Comparison of ENCODE assay signal across 8 cellular contexts in the genomic region with DNA sequence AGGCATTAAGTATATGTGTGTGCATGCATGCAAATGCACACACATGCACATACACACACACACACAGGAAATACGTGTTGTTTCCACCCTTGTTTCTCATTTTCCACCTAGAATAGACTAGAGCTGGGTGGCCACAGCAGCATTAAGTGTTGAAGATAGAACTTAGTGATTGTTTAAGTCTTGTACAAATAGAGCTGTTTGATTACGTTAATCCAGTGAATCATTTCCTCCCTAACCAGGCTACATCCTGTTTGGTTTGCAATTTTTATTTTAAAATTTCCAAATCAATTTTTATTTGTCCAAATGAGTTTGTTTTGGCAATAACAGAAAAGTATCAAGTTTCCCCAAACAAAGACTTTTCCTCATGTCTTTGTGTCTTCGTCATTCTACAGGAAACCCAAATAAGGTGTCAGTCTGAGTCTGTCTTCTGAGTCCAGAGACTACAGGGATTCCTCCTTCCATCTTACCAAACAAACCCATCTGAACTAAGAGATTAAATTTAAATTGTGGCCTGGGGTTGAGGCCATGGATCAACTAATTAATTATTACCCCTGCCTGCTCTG.
DNase-seq lines count a peak whose midpoint lies in the region; ATAC-seq and TF ChIP-seq lines count a peak whose summit lies in the region.

No MANE protein-coding gene starts in this region.

- ATAC-seq in SK-N-SH treated with all-trans-retinoic acid at 6 μM for 48 hours (peak; percentile 91), GM18498 (IDR thresholded peaks at IDR 0.05; ENCODE audit: unreplicated experiment) (no peak), GM21529 (IDR thresholded peaks at IDR 0.05; ENCODE audit: unreplicated experiment) (no peak)

- DNase-seq in GM04503 (ENCODE audit: low read depth) (peak; percentile 81), foreskin melanocyte (peak; percentile 35), RPMI8226 (no peak)
- DNase-seq in stimulated activated CD4-positive, alpha-beta T cell treated with anti-CD3 and anti-CD28 coated beads, Interleukin-12 subunit alpha, Interleukin-12 subunit beta, amount 100 ng/mL, for 4 hours = no peak

- TF ChIP-seq CTCF in 22Rv1 (IDR thresholded peaks at IDR 0.05) = no peak

- peak overlapping the region; percentile 66 for H3K27ac ChIP-seq in 22Rv1

TF ChIP-seq in SK-N-SH treated with all-trans-retinoic acid at 6 μM for 48 hours, 23 proteins besides CTCF, POLR2A, EP300 and RAD21:
- TF ChIP-seq ARNTL (CRISPR knock-in tag; IDR thresholded peaks at IDR 0.05; ENCODE audit: borderline replicate concordance, low read depth) = no peak
- TF ChIP-seq TOX (CRISPR knock-in tag; IDR thresholded peaks at IDR 0.05; ENCODE audit: borderline replicate concordance) = peak; percentile 67; the same call in 1 of the 2 replicates
- no peak for TF ChIP-seq SNAI2 (CRISPR knock-in tag; IDR thresholded peaks at IDR 0.05)
- TF ChIP-seq OSR1 (CRISPR knock-in tag; IDR thresholded peaks at IDR 0.05) = no peak
- no peak for TF ChIP-seq ZFP3 (CRISPR knock-in tag; IDR thresholded peaks at IDR 0.05)
- TF ChIP-seq, protein P1, sequence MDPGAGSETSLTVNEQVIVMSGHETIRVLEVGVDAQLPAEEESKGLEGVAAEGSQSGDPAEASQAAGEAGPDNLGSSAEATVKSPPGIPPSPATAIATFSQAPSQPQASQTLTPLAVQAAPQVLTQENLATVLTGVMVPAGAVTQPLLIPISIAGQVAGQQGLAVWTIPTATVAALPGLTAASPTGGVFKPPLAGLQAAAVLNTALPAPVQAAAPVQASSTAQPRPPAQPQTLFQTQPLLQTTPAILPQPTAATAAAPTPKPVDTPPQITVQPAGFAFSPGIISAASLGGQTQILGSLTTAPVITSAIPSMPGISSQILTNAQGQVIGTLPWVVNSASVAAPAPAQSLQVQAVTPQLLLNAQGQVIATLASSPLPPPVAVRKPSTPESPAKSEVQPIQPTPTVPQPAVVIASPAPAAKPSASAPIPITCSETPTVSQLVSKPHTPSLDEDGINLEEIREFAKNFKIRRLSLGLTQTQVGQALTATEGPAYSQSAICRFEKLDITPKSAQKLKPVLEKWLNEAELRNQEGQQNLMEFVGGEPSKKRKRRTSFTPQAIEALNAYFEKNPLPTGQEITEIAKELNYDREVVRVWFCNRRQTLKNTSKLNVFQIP (CRISPR knock-in tag; IDR thresholded peaks at IDR 0.05; ENCODE audit: borderline replicate concordance, low read depth) = no peak
- TF ChIP-seq, protein P2, sequence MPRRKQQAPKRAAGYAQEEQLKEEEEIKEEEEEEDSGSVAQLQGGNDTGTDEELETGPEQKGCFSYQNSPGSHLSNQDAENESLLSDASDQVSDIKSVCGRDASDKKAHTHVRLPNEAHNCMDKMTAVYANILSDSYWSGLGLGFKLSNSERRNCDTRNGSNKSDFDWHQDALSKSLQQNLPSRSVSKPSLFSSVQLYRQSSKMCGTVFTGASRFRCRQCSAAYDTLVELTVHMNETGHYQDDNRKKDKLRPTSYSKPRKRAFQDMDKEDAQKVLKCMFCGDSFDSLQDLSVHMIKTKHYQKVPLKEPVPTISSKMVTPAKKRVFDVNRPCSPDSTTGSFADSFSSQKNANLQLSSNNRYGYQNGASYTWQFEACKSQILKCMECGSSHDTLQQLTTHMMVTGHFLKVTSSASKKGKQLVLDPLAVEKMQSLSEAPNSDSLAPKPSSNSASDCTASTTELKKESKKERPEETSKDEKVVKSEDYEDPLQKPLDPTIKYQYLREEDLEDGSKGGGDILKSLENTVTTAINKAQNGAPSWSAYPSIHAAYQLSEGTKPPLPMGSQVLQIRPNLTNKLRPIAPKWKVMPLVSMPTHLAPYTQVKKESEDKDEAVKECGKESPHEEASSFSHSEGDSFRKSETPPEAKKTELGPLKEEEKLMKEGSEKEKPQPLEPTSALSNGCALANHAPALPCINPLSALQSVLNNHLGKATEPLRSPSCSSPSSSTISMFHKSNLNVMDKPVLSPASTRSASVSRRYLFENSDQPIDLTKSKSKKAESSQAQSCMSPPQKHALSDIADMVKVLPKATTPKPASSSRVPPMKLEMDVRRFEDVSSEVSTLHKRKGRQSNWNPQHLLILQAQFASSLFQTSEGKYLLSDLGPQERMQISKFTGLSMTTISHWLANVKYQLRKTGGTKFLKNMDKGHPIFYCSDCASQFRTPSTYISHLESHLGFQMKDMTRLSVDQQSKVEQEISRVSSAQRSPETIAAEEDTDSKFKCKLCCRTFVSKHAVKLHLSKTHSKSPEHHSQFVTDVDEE (CRISPR knock-in tag; IDR thresholded peaks at IDR 0.05) = no peak
- TF ChIP-seq, protein P3, sequence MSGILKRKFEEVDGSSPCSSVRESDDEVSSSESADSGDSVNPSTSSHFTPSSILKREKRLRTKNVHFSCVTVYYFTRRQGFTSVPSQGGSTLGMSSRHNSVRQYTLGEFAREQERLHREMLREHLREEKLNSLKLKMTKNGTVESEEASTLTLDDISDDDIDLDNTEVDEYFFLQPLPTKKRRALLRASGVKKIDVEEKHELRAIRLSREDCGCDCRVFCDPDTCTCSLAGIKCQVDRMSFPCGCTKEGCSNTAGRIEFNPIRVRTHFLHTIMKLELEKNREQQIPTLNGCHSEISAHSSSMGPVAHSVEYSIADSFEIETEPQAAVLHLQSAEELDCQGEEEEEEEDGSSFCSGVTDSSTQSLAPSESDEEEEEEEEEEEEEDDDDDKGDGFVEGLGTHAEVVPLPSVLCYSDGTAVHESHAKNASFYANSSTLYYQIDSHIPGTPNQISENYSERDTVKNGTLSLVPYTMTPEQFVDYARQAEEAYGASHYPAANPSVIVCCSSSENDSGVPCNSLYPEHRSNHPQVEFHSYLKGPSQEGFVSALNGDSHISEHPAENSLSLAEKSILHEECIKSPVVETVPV (CRISPR knock-in tag; IDR thresholded peaks at IDR 0.05) = no peak
- TF ChIP-seq ZC3H10 (CRISPR knock-in tag; IDR thresholded peaks at IDR 0.05) = 0 out of 2 replicates have a peak, but pooled peaks have one; percentile 56

Comparison
In these comparisons a context has a peak if more than half of its experiments do, and no peak if none do; other contexts are left out.
1. DNase-seq: peak in GM04503 (single experiment) and foreskin melanocyte (single experiment); none in RPMI8226 (single experiment) and stimulated activated CD4-positive, alpha-beta T cell treated with anti-CD3 and anti-CD28 coated beads, Interleukin-12 subunit alpha, Interleukin-12 subunit beta, amount 100 ng/mL, for 4 hours (single experiment).